Comparison of ENCODE assay signal across 1 cellular context in genomic region chr19:7916908-7917291, GRCh38.
TF ChIP-seq lines count a peak whose summit lies in the region.

No MANE protein-coding gene starts in this region.

TF ChIP-seq in SK-N-SH treated with all-trans-retinoic acid at 6 μM for 48 hours, 23 proteins besides CTCF, POLR2A, EP300 and RAD21 (continued from another document):
- TF ChIP-seq PPARA (CRISPR knock-in tag; IDR thresholded peaks at IDR 0.05; ENCODE audit: borderline replicate concordance) (no peak), ZFP3 (CRISPR knock-in tag; IDR thresholded peaks at IDR 0.05) (no peak), OSR1 (CRISPR knock-in tag; IDR thresholded peaks at IDR 0.05) (no peak), TCF4 (CRISPR knock-in tag; IDR thresholded peaks at IDR 0.05; ENCODE audit: borderline replicate concordance) (no peak), CSRNP3 (CRISPR knock-in tag; IDR thresholded peaks at IDR 0.05) (no peak), CREB5 (CRISPR knock-in tag; IDR thresholded peaks at IDR 0.05; ENCODE audit: low read depth) (no peak)
